In the genomic region with DNA sequence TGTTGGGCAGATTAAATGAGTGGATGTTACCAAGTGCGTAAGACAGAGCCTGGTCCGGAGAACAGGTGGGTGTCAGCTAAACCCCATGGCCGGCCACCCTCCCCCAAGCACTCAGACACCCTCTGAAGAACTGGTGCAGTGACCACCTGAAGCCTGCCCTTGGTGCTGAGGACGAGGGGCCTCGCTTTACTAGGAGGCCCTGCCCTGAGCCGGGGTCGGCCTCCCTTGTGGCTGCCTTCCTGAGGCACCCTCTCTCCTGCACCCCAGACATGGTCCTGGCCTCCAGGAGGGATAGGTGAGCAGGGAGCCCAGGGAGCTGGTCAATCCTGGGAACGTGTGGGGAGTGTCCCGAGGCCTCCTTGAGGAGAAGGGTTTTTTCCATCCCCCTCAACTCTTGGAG, we compare ENCODE assay signal across 23 cellular contexts. TPM values are rescaled to one million over a fixed set of nuclear protein-coding genes. Genes with fewer than 3 reads are reported as not detected.
DNase-seq lines count a peak whose midpoint lies in the region; ATAC-seq, FAIRE-seq and TF ChIP-seq lines count a peak whose summit lies in the region.
"Had no signal": no experiment of that assay in that cellular context is flagged by ENCODE, and none has a peak within 500 bp of the region (broad histone marks: within the 10 kb centered on the region; RNA-seq: fewer than 3 reads in every experiment).

No MANE protein-coding gene starts in this region.

- BruUV-seq in HepG2 (replicated peaks; lab: Mats Ljungman, UMichigan), result no TSS peak

- intact Hi-C loops in right lobe of liver (cut with DNase I) (loop anchor here (5.0 to 10.0 kb wide), 4 partner anchors 51 to 511 kb away; no protein-coding TSS in a partner anchor), HepG2 (cut with micrococcal nuclease; ENCODE audit: unreplicated experiment) (no loop called here), upper lobe of right lung (cut with DNase I) (loop anchor here (10.0 kb wide), 1 partner anchor 431 kb away; no protein-coding TSS in a partner anchor)

- no peak overlapping the region for H3K27ac ChIP-seq in right lobe of liver
- H3K27ac ChIP-seq in HepG2 (ENCODE audit: extremely low read length, insufficient read depth, low read length), result no peak overlapping the region
- no peak overlapping the region for H3K27ac ChIP-seq in endodermal cell (ENCODE audit: low read depth, low read length)
- H3K27ac ChIP-seq in osteoblast (ENCODE audit: low read depth, low read length), result no peak overlapping the region
- H3K27ac ChIP-seq in upper lobe of right lung, result no peak overlapping the region
- H3K27ac ChIP-seq: SJCRH30 had no signal

- DNase-seq in right lobe of liver (peak in 2 of 3 donors; percentile 17 to 37), HepG2 (ENCODE audit: low spot score) (no peak), endodermal cell (peak; percentile 22), osteoblast (ENCODE audit: insufficient read length, low spot score, missing footprints) (peak; percentile 83), upper lobe of right lung (peak; percentile 53), superior temporal gyrus (ENCODE audit: extremely low spot score) (no peak)
- DNase-seq: ACHN; AML-193; CD4-positive, CD25-positive, alpha-beta regulatory T cell; DMS153; NCI-H1092; NCI-H146; NCI-H2107; NCI-H345; NCI-H526 treated with DMSO at 0.1 percent for 48 hours had no signal

- no peak for ATAC-seq in right lobe of liver
- ATAC-seq in HepG2, result no peak
- no peak for ATAC-seq in upper lobe of right lung
- no peak for ATAC-seq in HG03442 (IDR thresholded peaks at IDR 0.05; ENCODE audit: unreplicated experiment)
- ATAC-seq in HG02981 (IDR thresholded peaks at IDR 0.05; ENCODE audit: unreplicated experiment), result no peak

- TF ChIP-seq EP300 in HepG2 (IDR thresholded peaks at IDR 0.05; ENCODE audit: low read depth in 2 of 2, low read length in 2 of 2) (no peak), HepG2 (CRISPR knock-in tag; IDR thresholded peaks at IDR 0.05; ENCODE audit: borderline replicate concordance) (no peak)

- CTCF ChIA-PET in HepG2 (lab: Yijun Ruan, JAX; ENCODE audit: low intra/inter-chr PET ratio, low total read pairs), result interaction anchor here (1.4 kb wide), 1 partner anchor 56 kb away, joined by 3 read pairs; no protein-coding TSS in a partner anchor

- H3K9me3 ChIP-seq in right lobe of liver, result no peaks in the 10 kb centered on the region
- peaks cover 16% of the 10 kb centered on the region for H3K9me3 ChIP-seq in HepG2 (ENCODE audit: low read length)
- H3K9me3 ChIP-seq in endodermal cell (ENCODE audit: control insufficient read depth, low read length), result peaks cover 4% of the 10 kb centered on the region
- H3K9me3 ChIP-seq in osteoblast (ENCODE audit: low read depth, low read length), result no peaks in the 10 kb centered on the region
- peaks cover 5% of the 10 kb centered on the region for H3K9me3 ChIP-seq in upper lobe of right lung
- H3K9me3 ChIP-seq: SJCRH30 had no signal

- no peak for TF ChIP-seq RAD21 in HepG2 (CRISPR knock-in tag; IDR thresholded peaks at IDR 0.05)

- in situ Hi-C loops in HepG2 (cut with HindIII; ENCODE audit: extremely low pct_ligation_motif_present, low pct_unique_long_range_greater_than_20kb), result loop anchor here (5.0 kb wide), 1 partner anchor 36 kb away; no protein-coding TSS in a partner anchor

- H3K79me2 ChIP-seq in HepG2 (ENCODE audit: insufficient read depth, low read length), result no peaks in the 10 kb centered on the region
- no peaks in the 10 kb centered on the region for H3K79me2 ChIP-seq in osteoblast (ENCODE audit: insufficient read depth, low read length)

- no peak overlapping the region for H3K4me2 ChIP-seq in HepG2 (ENCODE audit: low read depth, low read length)
- H3K4me2 ChIP-seq in osteoblast (ENCODE audit: insufficient read depth, low read length), result no peak overlapping the region

- H3K9ac ChIP-seq in HepG2 (ENCODE audit: insufficient read depth, low read depth, low read length), result no peak overlapping the region
- H3K9ac ChIP-seq in endodermal cell (ENCODE audit: extremely low read depth, low read length, poor library complexity, severe bottlenecking), result no peak overlapping the region

- no CpG with 5 or more reads among the region's 9 CpGs for WGBS in right lobe of liver (ENCODE audit: insufficient coverage, low coverage, low lambda C conversion rate, missing lambda C conversion rate)
- 60% methylated on average over 2 of the region's 9 CpGs for WGBS in HepG2 (ENCODE audit: low lambda C conversion rate)
- WGBS in endodermal cell (ENCODE audit: insufficient coverage in 1 of 2, insufficient read length in 1 of 2), 2 experiments, result 90 to 100% methylated on average over 2 to 9 of the region's 9 CpGs

- peaks cover 0 to 19% (median 0%) of the 10 kb centered on the region in 4 donors for H3K4me1 ChIP-seq in right lobe of liver
- H3K4me1 ChIP-seq in HepG2 (ENCODE audit: insufficient read depth, low read length), result no peaks in the 10 kb centered on the region
- H3K4me1 ChIP-seq in endodermal cell (ENCODE audit: control insufficient read depth, insufficient read depth, low read length), result no peaks in the 10 kb centered on the region
- H3K4me1 ChIP-seq in osteoblast (ENCODE audit: insufficient read depth, low read length), result no peaks in the 10 kb centered on the region
- peaks cover 24% of the 10 kb centered on the region for H3K4me1 ChIP-seq in upper lobe of right lung

- H3K27me3 Mint-ChIP-seq in endodermal cell (ENCODE audit: insufficient read depth), result peaks cover 58% of the 10 kb centered on the region

- FAIRE-seq in HepG2 (lab: Jason Lieb, UNC), result no peak
- FAIRE-seq: GM12892, H54 had no signal

- POLR2A ChIA-PET in HepG2 (lab: Yijun Ruan, JAX), result no interaction called here

- TF ChIP-seq CTCF in right lobe of liver (IDR thresholded peaks at IDR 0.05) (no peak), HepG2 (CRISPR knock-in tag; IDR thresholded peaks at IDR 0.05) (no peak), endodermal cell (conservative IDR thresholded peaks at IDR 0.05) (no peak), osteoblast (IDR thresholded peaks at IDR 0.05; ENCODE audit: extremely low read depth, low read depth, low read length) (no peak), upper lobe of right lung (IDR thresholded peaks at IDR 0.05) (no peak)

- no peaks in the 10 kb centered on the region for H3K36me3 Mint-ChIP-seq in endodermal cell (ENCODE audit: low read depth)
- H3K36me3 Mint-ChIP-seq: CD4-positive, CD25-positive, alpha-beta regulatory T cell had no signal

- no peak for TF ChIP-seq POLR2A in right lobe of liver (IDR thresholded peaks at IDR 0.05)
- no peak for TF ChIP-seq POLR2A in HepG2 (IDR thresholded peaks at IDR 0.05; ENCODE audit: insufficient read depth in 1 of 2, low read depth in 2 of 2, low read length in 2 of 2)

- no peak overlapping the region for H2AFZ ChIP-seq in HepG2 (ENCODE audit: low read length)
- H2AFZ ChIP-seq in osteoblast (ENCODE audit: low read length), result no peak overlapping the region

- H4K20me1 ChIP-seq in HepG2 (ENCODE audit: insufficient read depth, low read length) (0 out of 2 replicates have a peak, but pooled peaks cover 2% of the 10 kb centered on the region), osteoblast (ENCODE audit: insufficient read depth, low read length) (no peaks in the 10 kb centered on the region)

- no peak overlapping the region for H3K27ac Mint-ChIP-seq in endodermal cell
- H3K27ac Mint-ChIP-seq: CD4-positive, CD25-positive, alpha-beta regulatory T cell had no signal

- peaks cover 5% of the 10 kb centered on the region for H3K4me1 Mint-ChIP-seq in endodermal cell

- H3K4me3 ChIP-seq in right lobe of liver, result no peak overlapping the region
- H3K4me3 ChIP-seq in HepG2 (replicated peaks in 1 of 3; ENCODE audit: insufficient read depth in 1 of 3, low read depth in 2 of 3, low read length in 3 of 3), result no peak overlapping the region
- no peak overlapping the region for H3K4me3 ChIP-seq in endodermal cell (ENCODE audit: low read length)
- H3K4me3 ChIP-seq in osteoblast (ENCODE audit: insufficient read depth, low read length), result no peak overlapping the region
- no peak overlapping the region for H3K4me3 ChIP-seq in upper lobe of right lung
- H3K4me3 ChIP-seq: SJCRH30 had no signal

- no peak overlapping the region for H3K4me3 Mint-ChIP-seq in endodermal cell
- H3K4me3 Mint-ChIP-seq: CD4-positive, CD25-positive, alpha-beta regulatory T cell had no signal

- H3K9me3 Mint-ChIP-seq in endodermal cell, result peaks cover 12% of the 10 kb centered on the region

- H3K36me3 ChIP-seq in right lobe of liver (no peaks in the 10 kb centered on the region), HepG2 (replicated peaks in 1 of 2; ENCODE audit: control insufficient read depth in 1 of 2, insufficient read depth in 2 of 2, low read length in 2 of 2) (no peaks in the 10 kb centered on the region), endodermal cell (ENCODE audit: control insufficient read depth, insufficient read depth, low read length) (no peaks in the 10 kb centered on the region), osteoblast (ENCODE audit: insufficient read depth, low read length) (no peaks in the 10 kb centered on the region), upper lobe of right lung (no peaks in the 10 kb centered on the region)
- H3K36me3 ChIP-seq: SJCRH30 had no signal

- peaks cover 0 to 26% of the 10 kb centered on the region in 2 donors for H3K27me3 ChIP-seq in right lobe of liver
- peaks cover 0 to 30% of the 10 kb centered on the region in 2 experiments; a peak in 4 of 5 replicates for H3K27me3 ChIP-seq in HepG2 (ENCODE audit: control insufficient read depth in 1 of 2, insufficient read depth in 2 of 2, low read length in 2 of 2)
- H3K27me3 ChIP-seq in endodermal cell (ENCODE audit: control insufficient read depth, insufficient read depth, low read length, poor library complexity, severe bottlenecking), result peaks cover 53% of the 10 kb centered on the region
- peaks cover 26% of the 10 kb centered on the region for H3K27me3 ChIP-seq in osteoblast (ENCODE audit: insufficient read depth, low read length)
- H3K27me3 ChIP-seq in upper lobe of right lung, result peaks cover 53% of the 10 kb centered on the region
- H3K27me3 ChIP-seq: SJCRH30 had no signal

RNA-seq across cellular contexts. Expression of a gene that starts 4.9 kb away (rescaled TPM):
- total RNA-seq in right lobe of liver, result 1 to 10 TPM in 4 of 6 experiments, under 1 TPM in 2; 0.79 to 1.5 (median 1.1) TPM
- total RNA-seq in HepG2 (2016; rRNA removed; fragmentation: Illumina TruSeq; extraction: Trizol), result not detected in 2 replicates
- not detected in 2 replicates for total RNA-seq in HepG2 (2016; cell fraction: cytosol; rRNA removed; fragmentation: Illumina TruSeq; extraction: Trizol; ENCODE audit: low read depth)
- not detected in 2 replicates for total RNA-seq in HepG2 (2016; cell fraction: insoluble cytoplasmic fraction; rRNA removed; fragmentation: Illumina TruSeq; extraction: Trizol)
- total RNA-seq in HepG2 (2016; cell fraction: membrane; rRNA removed; fragmentation: Illumina TruSeq; extraction: Trizol), result not detected in 2 replicates
- not detected in 2 replicates for total RNA-seq in HepG2 (2016; cell fraction: nucleus; rRNA removed; fragmentation: Illumina TruSeq; extraction: Trizol)
- polyA plus RNA-seq in HepG2 (2011; rRNA removed), result not detected in 2 replicates
- polyA plus RNA-seq in HepG2 (2011; cell fraction: cytosol; rRNA removed), result not detected in 2 replicates
- not detected in 2 replicates for polyA plus RNA-seq in HepG2 (2011; cell fraction: nucleus; rRNA removed)
- not detected in 2 replicates for polyA plus RNA-seq in HepG2 (2012)
- polyA plus RNA-seq in HepG2 (2016; cell fraction: cytosol; fragmentation: Illumina TruSeq; extraction: Trizol; ENCODE audit: low read depth), result not detected in 2 replicates
- not detected in 2 replicates for polyA plus RNA-seq in HepG2 (2016; cell fraction: insoluble cytoplasmic fraction; fragmentation: Illumina TruSeq; extraction: Trizol; ENCODE audit: low read depth)
- not detected in 2 replicates for polyA plus RNA-seq in HepG2 (2016; cell fraction: membrane; fragmentation: Illumina TruSeq; extraction: Trizol; ENCODE audit: low read depth)
- not detected in 2 replicates for polyA plus RNA-seq in HepG2 (2016; cell fraction: nucleus; fragmentation: Illumina TruSeq; extraction: Trizol; ENCODE audit: insufficient read depth, low read depth)
- polyA minus RNA-seq in HepG2 (2011; rRNA and poly(A)+ RNA removed; ENCODE audit: low replicate concordance), result 0.02 and 12.4 TPM in 2 replicates
- 0.18 and 0.30 TPM in 2 replicates for polyA minus RNA-seq in HepG2 (2011; cell fraction: cytosol; rRNA and poly(A)+ RNA removed)
- 0.13 TPM in 1 of 2 replicates, not detected in the other for polyA minus RNA-seq in HepG2 (2011; cell fraction: nucleus; rRNA and poly(A)+ RNA removed)
- total RNA-seq in endodermal cell, result 10 to 100 TPM; 36.7 to 54.8 TPM
- polyA plus RNA-seq in endodermal cell (2013, experiment 1 of 2), result 9.9 TPM
- 8.4 TPM for polyA plus RNA-seq in endodermal cell (2013, experiment 2 of 2)
- total RNA-seq in osteoblast, result not detected in 2 replicates
- total RNA-seq in upper lobe of right lung, result 5.9 TPM
- total RNA-seq: OCI-LY7, RPMI7951 had no signal
- polyA plus RNA-seq: CD4-positive, CD25-positive, alpha-beta regulatory T cell had no signal

RNA-seq across cellular contexts. Expression of a gene that starts 48.0 kb away (rescaled TPM):
- total RNA-seq in right lobe of liver, result 100 to 1,000 TPM in 3 of 6 experiments, 10 to 100 TPM in 3; 37.3 to 232 (median 110) TPM
- total RNA-seq in HepG2 (2016; rRNA removed; fragmentation: Illumina TruSeq; extraction: Trizol), result not detected in 2 replicates
- not detected in 2 replicates for total RNA-seq in HepG2 (2016; cell fraction: cytosol; rRNA removed; fragmentation: Illumina TruSeq; extraction: Trizol; ENCODE audit: low read depth)
- total RNA-seq in HepG2 (2016; cell fraction: insoluble cytoplasmic fraction; rRNA removed; fragmentation: Illumina TruSeq; extraction: Trizol), result not detected in 2 replicates
- total RNA-seq in HepG2 (2016; cell fraction: membrane; rRNA removed; fragmentation: Illumina TruSeq; extraction: Trizol), result not detected in 2 replicates
- total RNA-seq in HepG2 (2016; cell fraction: nucleus; rRNA removed; fragmentation: Illumina TruSeq; extraction: Trizol), result not detected in 2 replicates
- polyA plus RNA-seq in HepG2 (2011; rRNA removed), result not detected in 2 replicates
- not detected in 2 replicates for polyA plus RNA-seq in HepG2 (2011; cell fraction: cytosol; rRNA removed)
- polyA plus RNA-seq in HepG2 (2011; cell fraction: nucleus; rRNA removed), result not detected in 2 replicates
- not detected in 2 replicates for polyA plus RNA-seq in HepG2 (2012)
- not detected in 2 replicates for polyA plus RNA-seq in HepG2 (2016; cell fraction: cytosol; fragmentation: Illumina TruSeq; extraction: Trizol; ENCODE audit: low read depth)
- not detected in 2 replicates for polyA plus RNA-seq in HepG2 (2016; cell fraction: insoluble cytoplasmic fraction; fragmentation: Illumina TruSeq; extraction: Trizol; ENCODE audit: low read depth)
- not detected in 2 replicates for polyA plus RNA-seq in HepG2 (2016; cell fraction: membrane; fragmentation: Illumina TruSeq; extraction: Trizol; ENCODE audit: low read depth)
- polyA plus RNA-seq in HepG2 (2016; cell fraction: nucleus; fragmentation: Illumina TruSeq; extraction: Trizol; ENCODE audit: insufficient read depth, low read depth), result not detected in 2 replicates
- 0.37 TPM in 1 of 2 replicates, not detected in the other for polyA minus RNA-seq in HepG2 (2011; rRNA and poly(A)+ RNA removed; ENCODE audit: low replicate concordance)
- not detected in 2 replicates for polyA minus RNA-seq in HepG2 (2011; cell fraction: cytosol; rRNA and poly(A)+ RNA removed)
- polyA minus RNA-seq in HepG2 (2011; cell fraction: nucleus; rRNA and poly(A)+ RNA removed), result not detected in 2 replicates
- 1 to 10 TPM in 1 of 2 donors, under 1 TPM in 1; 0.71 to 1.4 TPM for total RNA-seq in endodermal cell
- polyA plus RNA-seq in endodermal cell (2013, experiment 1 of 2), result 0.32 TPM
- polyA plus RNA-seq in endodermal cell (2013, experiment 2 of 2), result 0.33 TPM
- under 0.01 TPM in 1 of 2 replicates, not detected in the other for total RNA-seq in osteoblast
- 5.3 TPM for total RNA-seq in upper lobe of right lung
- total RNA-seq: Caco-2; CD4-positive, CD25-positive, alpha-beta regulatory T cell; OCI-LY7; RPMI7951 had no signal
- polyA plus RNA-seq: CD4-positive, CD25-positive, alpha-beta regulatory T cell had no signal

Comparison
In these comparisons a context has a peak if more than half of its experiments do, and no peak if none do; other contexts are left out.
1. DNase-seq: peak in right lobe of liver (2 of 3), endodermal cell (single experiment), osteoblast (single experiment) and upper lobe of right lung (single experiment); none in HepG2 (single experiment) and superior temporal gyrus (single experiment).